In genomic region chr1:193558491-193559028, GRCh38 we compare ENCODE assay signal across 7 cellular contexts.
A peak's percentile ranks its signal among the peaks of the same experiment; 100 is the strongest.
DNase-seq lines count a peak whose midpoint lies in the region; ATAC-seq and TF ChIP-seq lines count a peak whose summit lies in the region.

No MANE protein-coding gene starts in this region.

- peaks cover 2% of the 10 kb centered on the region for H3K36me3 Mint-ChIP-seq in central memory CD8-positive, alpha-beta T cell (ENCODE audit: insufficient read depth)

- TF ChIP-seq POLR2A in HCT116 (IDR thresholded peaks at IDR 0.05; ENCODE audit: borderline replicate concordance, extremely low read depth, insufficient read depth, insufficient read length) = no peak

- no peak overlapping the region for H3K4me3 Mint-ChIP-seq in central memory CD8-positive, alpha-beta T cell

- in situ Hi-C loops in G401 (cut with HindIII; ENCODE audit: low sequenced_read_pairs) = no loop called here

- peak overlapping the region; percentile 21 for H3K27ac Mint-ChIP-seq in central memory CD8-positive, alpha-beta T cell (ENCODE audit: low read depth)

- H3K9ac ChIP-seq in HCT116 (ENCODE audit: low read length) = no peak overlapping the region

- no peaks in the 10 kb centered on the region for H4K20me1 ChIP-seq in HCT116 (ENCODE audit: insufficient read depth)

- H3K4me2 ChIP-seq in HCT116 (ENCODE audit: low read length) = peak overlapping the region; percentile 35; the same call in 1 of the 2 replicates

- H3K4me3 ChIP-seq in HCT116 (replicated peaks in 1 of 2; ENCODE audit: low read depth in 1 of 2, low read length in 2 of 2) = no peak overlapping the region

- no peaks in the 10 kb centered on the region for H3K9me3 ChIP-seq in HCT116 (ENCODE audit: control insufficient read depth in 1 of 2, insufficient read depth in 1 of 2, low read depth in 1 of 2, low read length in 2 of 2)

- peaks cover 0 to 15% of the 10 kb centered on the region in 2 experiments; a peak in 2 of 4 replicates for H3K4me1 ChIP-seq in HCT116 (ENCODE audit: control insufficient read depth in 1 of 2, insufficient read depth in 2 of 2, low read length in 2 of 2)

- no peaks in the 10 kb centered on the region for H3K9me3 Mint-ChIP-seq in central memory CD8-positive, alpha-beta T cell

- no peaks in the 10 kb centered on the region for H3K27me3 ChIP-seq in HCT116 (ENCODE audit: insufficient read depth, low read length)

- peak; percentile 90 for ATAC-seq in HCT116
- ATAC-seq in central memory CD8-positive, alpha-beta T cell (replicated peaks; ENCODE audit: extremely low read depth, poor library complexity, severe bottlenecking) = peak; percentile 24
- ATAC-seq in HG02973 (IDR thresholded peaks at IDR 0.05; ENCODE audit: unreplicated experiment) = no peak

- H3K9me2 ChIP-seq in HCT116 (ENCODE audit: insufficient read depth) = no peaks in the 10 kb centered on the region

- TF ChIP-seq RAD21 in HCT116 (IDR thresholded peaks at IDR 0.05; ENCODE audit: low read depth) = no peak

- DNase-seq in HCT116 (ENCODE audit: low read depth, low spot score) (peak; percentile 61), RKO (ENCODE audit: low spot score) (peak; percentile 47), pulmonary artery endothelial cell (ENCODE audit: low read depth, low spot score) (peak; percentile 50), DMS153 treated with DMSO at 0.1 percent for 48 hours (lab: John Stamatoyannopoulos, UW; ENCODE audit: unreplicated experiment) (no peak), G401 (ENCODE audit: low spot score) (no peak)
- no peak for DNase-seq in central memory CD8-positive, alpha-beta T cell (ENCODE audit: low spot score in 2 of 2)

- RAD21 ChIA-PET in HCT116 (lab: Charles Lee; ENCODE audit: low non-redundant PET in 1 of 2, low total read pairs in 2 of 2, uncharacterized antibody in 2 of 2, unreplicated experiment in 2 of 2) = no interaction called here

- no peak for TF ChIP-seq CTCF in HCT116 (IDR thresholded peaks at IDR 0.05 in 2 of 3, conservative IDR thresholded peaks at IDR 0.05 in 1 of 3; ENCODE audit: borderline replicate concordance in 1 of 3, insufficient read depth in 1 of 3, low read depth in 2 of 3, low read length in 2 of 3)

- CTCF ChIA-PET in HCT116 (lab: Charles Lee) = no interaction called here

- POLR2A ChIA-PET in HCT116 (lab: Charles Lee) = no interaction called here

- H2AFZ ChIP-seq in HCT116 (ENCODE audit: low read depth, low read length, poor library complexity, severe bottlenecking) = no peak overlapping the region

- no peak overlapping the region for H3K27ac ChIP-seq in HCT116 (ENCODE audit: low read depth, low read length)

- no TSS peak for BruUV-seq in HCT116 (replicated peaks; lab: Mats Ljungman, UMichigan)

- no peaks in the 10 kb centered on the region for H3K79me2 ChIP-seq in HCT116 (ENCODE audit: insufficient read depth, low read length)

- H3K27me3 Mint-ChIP-seq in central memory CD8-positive, alpha-beta T cell = no peaks in the 10 kb centered on the region

- peaks cover 11% of the 10 kb centered on the region for H3K4me1 Mint-ChIP-seq in central memory CD8-positive, alpha-beta T cell

- intact Hi-C loops in HCT116 (cut with micrococcal nuclease) = no loop called here

- H3K36me3 ChIP-seq in HCT116 (ENCODE audit: control insufficient read depth in 1 of 2, insufficient read depth in 2 of 2, low read length in 2 of 2) = no peaks in the 10 kb centered on the region

TF ChIP-seq in HCT116, 20 proteins besides CTCF, POLR2A, EP300 and RAD21:
- TF ChIP-seq FOSL1 (IDR thresholded peaks at IDR 0.05; ENCODE audit: low read depth) (peak; percentile 78), POLR2AphosphoS5 (IDR thresholded peaks at IDR 0.05; ENCODE audit: low read depth, low read length) (no peak), CBX3 (IDR thresholded peaks at IDR 0.05; ENCODE audit: low read depth) (no peak; the same call in none of the 2 replicates), TCF7L2 (IDR thresholded peaks at IDR 0.05; ENCODE audit: borderline replicate concordance, extremely low read depth, insufficient read depth, insufficient read length) (no peak), JUND (IDR thresholded peaks at IDR 0.05) (peak; percentile 82), ZNF274 (IDR thresholded peaks at IDR 0.05; ENCODE audit: low read depth, low read length) (no peak), EGR1 (IDR thresholded peaks at IDR 0.05; ENCODE audit: low read depth) (no peak), CEBPB (IDR thresholded peaks at IDR 0.05; ENCODE audit: low read depth) (peak; percentile 38; the same call in 1 of the 2 replicates), YY1 (IDR thresholded peaks at IDR 0.05; ENCODE audit: extremely low read depth, insufficient replicate concordance, low read depth, low read length) (no peak), SP1 (IDR thresholded peaks at IDR 0.05; ENCODE audit: low read depth) (peak; percentile 33)

Comparison
In these comparisons a context has a peak if more than half of its experiments do, and no peak if none do; other contexts are left out.
1. DNase-seq: peak in HCT116 (single experiment), RKO (single experiment) and pulmonary artery endothelial cell (single experiment); none in central memory CD8-positive, alpha-beta T cell (0 of 2), DMS153 treated with DMSO at 0.1 percent for 48 hours (single experiment) and G401 (single experiment).